Comparison of ENCODE assay signal across 8 cellular contexts in genomic region chr17:45294506-45294905, GRCh38. TPM values are rescaled to one million over a fixed set of nuclear protein-coding genes. Genes with fewer than 3 reads are reported as not detected.
DNase-seq lines count a peak whose midpoint lies in the region; ATAC-seq, FAIRE-seq and TF ChIP-seq lines count a peak whose summit lies in the region.

No MANE protein-coding gene starts in this region.

- FAIRE-seq in GM12878 (lab: Jason Lieb, UNC), result no peak

- no peaks in the 10 kb centered on the region for H3K27me3 ChIP-seq in GM12878 (replicated peaks in 1 of 2; ENCODE audit: control insufficient read depth in 2 of 2, insufficient read depth in 2 of 2, low read length in 1 of 2)
- no peaks in the 10 kb centered on the region for H3K27me3 ChIP-seq in layer of hippocampus (ENCODE audit: control insufficient read depth, insufficient read depth, low read length)
- H3K27me3 ChIP-seq in thoracic aorta (replicated peaks; ENCODE audit: insufficient read depth), result no peaks in the 10 kb centered on the region
- no peaks in the 10 kb centered on the region for H3K27me3 ChIP-seq in WERI-Rb-1 (ENCODE audit: insufficient read depth, low read depth, severe bottlenecking)

- TF ChIP-seq RAD21 in GM12878 (IDR thresholded peaks at IDR 0.05; ENCODE audit: insufficient read depth, low read depth, low read length), result no peak

- H3K4me1 ChIP-seq in GM12878 (ENCODE audit: control insufficient read depth, insufficient read depth, low read length) (peaks cover 85% of the 10 kb centered on the region), thoracic aorta (ENCODE audit: control insufficient read depth in 1 of 2, low read depth in 2 of 2) (peaks cover 57 to 94% of the 10 kb centered on the region in 2 donors)

- RAD21 ChIA-PET in GM12878 (lab: Charles Lee; ENCODE audit: unreplicated experiment), result interaction anchor here (0.6 to 5.7 kb wide), 9 partner anchors 17 to 90 kb away, joined by 3 to 44 read pairs (median 11); partner anchors contain the start of gene MAP3K14

- no peak overlapping the region for H3K4me3 ChIP-seq in GM12878
- no peak overlapping the region for H3K4me3 ChIP-seq in thoracic aorta
- no peak overlapping the region for H3K4me3 ChIP-seq in WERI-Rb-1 (ENCODE audit: low read depth, low read length)

- TF ChIP-seq CTCF in GM12878 (IDR thresholded peaks at IDR 0.05 in 2 of 3, conservative IDR thresholded peaks at IDR 0.05 in 1 of 3; ENCODE audit: control insufficient read depth in 2 of 3, extremely low read depth in 1 of 3, insufficient read depth in 1 of 3, low read depth in 3 of 3, low read length in 3 of 3), result no peak
- peak; percentile 15 for TF ChIP-seq CTCF in thoracic aorta (IDR thresholded peaks at IDR 0.05)
- TF ChIP-seq CTCF in WERI-Rb-1 (IDR thresholded peaks at IDR 0.05; ENCODE audit: low read depth, low read length), result no peak

- SMC1A ChIA-PET in GM12878 (lab: Charles Lee; ENCODE audit: uncharacterized antibody, unreplicated experiment), result interaction anchor here (1.1 to 5.7 kb wide), 8 partner anchors 11 to 95 kb away, joined by 3 to 153 read pairs (median 12); partner anchors contain the start of gene MAP3K14

- BruUV-seq in GM12878 (replicated peaks; lab: Mats Ljungman, UMichigan), result no TSS peak

- H3K79me2 ChIP-seq in GM12878 (ENCODE audit: control insufficient read depth, insufficient read depth, low read length), result peaks cover 87% of the 10 kb centered on the region

- POLR2A ChIA-PET in GM12878 (lab: Charles Lee), result interaction anchor here (0.5 to 7.1 kb wide), 7 partner anchors 8 to 326 kb away, joined by 3 to 62 read pairs (median 12); partner anchors contain the start of genes C1QL1 and MAP3K14

- in situ Hi-C loops in GM12878 (cut with MboI), result no loop called here

- H3K9me3 ChIP-seq in GM12878 (replicated peaks; ENCODE audit: control insufficient read depth, insufficient read depth, low read length) (no peaks in the 10 kb centered on the region; the same call in 2 of the 3 replicates), thoracic aorta (no peaks in the 10 kb centered on the region), WERI-Rb-1 (ENCODE audit: severe bottlenecking) (no peaks in the 10 kb centered on the region)

- H4K20me1 ChIP-seq in GM12878 (ENCODE audit: control insufficient read depth, insufficient read depth), result no peaks in the 10 kb centered on the region

- no peak overlapping the region for H3K9ac ChIP-seq in GM12878 (ENCODE audit: control insufficient read depth, insufficient read depth, low read length)

- no peak overlapping the region; the same call in 1 of the 2 replicates for H3K4me2 ChIP-seq in GM12878 (ENCODE audit: control insufficient read depth, insufficient read depth)

- no peak for TF ChIP-seq EP300 in GM12878 (IDR thresholded peaks at IDR 0.05; ENCODE audit: borderline replicate concordance in 1 of 2, control insufficient read depth in 1 of 2, low read depth in 2 of 2, low read length in 2 of 2)

- WGBS in GM12878 (ENCODE audit: insufficient coverage, insufficient replicate concordance, low lambda C conversion rate, missing lambda C conversion rate), result 98% methylated on average over 3 of the region's 3 CpGs

- CTCF ChIA-PET in GM12878 (lab: Yijun Ruan, JAX), result interaction anchor here (0.9 to 5.3 kb wide), 12 partner anchors 10 to 100 kb away, joined by 3 to 38 read pairs (median 6); partner anchors contain the start of gene MAP3K14

- intact Hi-C loops in GM12878 (cut with micrococcal nuclease; ENCODE audit: unreplicated experiment), result no loop called here

- ATAC-seq in GM12878 (no peak), thoracic aorta (ENCODE audit: insufficient number of reproducible peaks, low FRiP score, low read depth) (no peak)

- peak; percentile 17 for DNase-seq in SIG-M5 treated with dmso at 0.1 percent for 504 hours (lab: John Stamatoyannopoulos, UW; ENCODE audit: unreplicated experiment)
- no peak for DNase-seq in SIG-M5 (lab: John Stamatoyannopoulos, UW)
- no peak for DNase-seq in GM12878 (ENCODE audit: low read depth, low spot score)
- no peak for DNase-seq in thoracic aorta (ENCODE audit: low spot score)
- DNase-seq in activated CD4-positive, CD25-positive, alpha-beta regulatory T cell treated with anti-CD3 and anti-CD28 coated beads, Interleukin-2, amount 50 U/mL, for 72 hours, result no peak
- no peak for DNase-seq in WERI-Rb-1
- no peak for DNase-seq in NCI-H524 (lab: John Stamatoyannopoulos, UW)

- peaks cover 21 to 26% of the 10 kb centered on the region in 2 experiments for H3K36me3 ChIP-seq in GM12878 (ENCODE audit: control insufficient read depth in 2 of 2, insufficient read depth in 2 of 2, low read length in 1 of 2)
- H3K36me3 ChIP-seq in thoracic aorta, result no peaks in the 10 kb centered on the region
- peaks cover 23% of the 10 kb centered on the region for H3K36me3 ChIP-seq in WERI-Rb-1

- H3K27ac ChIP-seq in GM12878 (ENCODE audit: control insufficient read depth, insufficient read depth) (peak overlapping the region; percentile 42), layer of hippocampus (ENCODE audit: low read depth, low read length) (peak overlapping the region; percentile 79), thoracic aorta (peak overlapping the region; percentile 65 to 89), WERI-Rb-1 (no peak overlapping the region)

- no peak overlapping the region for H2AFZ ChIP-seq in GM12878 (ENCODE audit: control insufficient read depth, low read depth, low read length)

- no peak for TF ChIP-seq POLR2A in GM12878 (IDR thresholded peaks at IDR 0.05; ENCODE audit: low read depth, low read length)

TF ChIP-seq in GM12878, 131 proteins besides CTCF, POLR2A, EP300 and RAD21:
- TF ChIP-seq ELK1 (IDR thresholded peaks at IDR 0.05; ENCODE audit: low read depth, low read length) (no peak), IKZF2 (IDR thresholded peaks at IDR 0.05) (no peak), ZNF217 (IDR thresholded peaks at IDR 0.05) (no peak)
TF ChIP-seq in GM12878: peak in this region for 0.

RNA-seq across cellular contexts. Expression of gene MAP3K14, which starts 22.3 kb away (rescaled TPM):
- total RNA-seq in GM12878 (2013; cell fraction: nucleolus; rRNA removed), result 26.9 and 29.0 TPM in 2 replicates
- total RNA-seq in GM12878 (2014; rRNA removed) (18.0 and 21.2 TPM in 2 replicates), GM12878 (2014; rRNA removed; fragmentation: Illumina TruSeq; extraction: Trizol) (7.5 and 9.3 TPM in 2 replicates), GM12878 (2021) (33.3 and 35.9 TPM in 2 replicates), thoracic aorta (10 to 100 TPM; 10.1 to 10.7 TPM)
- polyA plus RNA-seq in GM12878 (2011; ENCODE audit: low read depth), result 7.5 TPM
- polyA plus RNA-seq in GM12878 (2011; rRNA removed) (4.8 and 12.4 TPM in 2 replicates), GM12878 (2014; fragmentation: Illumina TruSeq; extraction: Trizol) (6.7 and 18.2 TPM in 2 replicates), GM12878 (2014; fragmentation: Nextera tagmentation; extraction: Ambion mirVana) (1 to 10 TPM; 2.1 to 4.5 TPM), GM12878 (2014; rRNA removed) (23.9 and 24.4 TPM in 2 replicates), GM12878 (2016; fragmentation: Nextera tagmentation; extraction: Ambion mirVana) (10 to 100 TPM; 23.2 to 25.1 TPM)
- 16.6 and 19.6 TPM in 2 replicates for polyA plus RNA-seq in GM12878 (2011; cell fraction: cytosol; rRNA removed)
- 24.6 and 35.3 TPM in 2 replicates for polyA plus RNA-seq in GM12878 (2011; cell fraction: nucleus; rRNA removed)
- polyA plus RNA-seq in GM12878 (2012), result 17.1 and 17.4 TPM in 2 replicates
- 9.2 and 17.2 TPM in 2 replicates for polyA minus RNA-seq in GM12878 (2011; rRNA and poly(A)+ RNA removed)
- 6.3 and 8.7 TPM in 2 replicates for polyA minus RNA-seq in GM12878 (2011; cell fraction: cytosol; rRNA and poly(A)+ RNA removed)
- 5.9 and 10.3 TPM in 2 replicates for polyA minus RNA-seq in GM12878 (2011; cell fraction: nucleus; rRNA and poly(A)+ RNA removed)

RNA-seq across cellular contexts. Expression of gene SPATA32, which starts 32.6 kb away (rescaled TPM):
- total RNA-seq in GM12878 (2013; cell fraction: nucleolus; rRNA removed), result 0.24 TPM in 1 of 2 replicates, not detected in the other
- 0.11 TPM in 1 of 2 replicates, not detected in the other for total RNA-seq in GM12878 (2014; rRNA removed)
- total RNA-seq in GM12878 (2014; rRNA removed; fragmentation: Illumina TruSeq; extraction: Trizol), result not detected in 2 replicates
- 0.13 and 0.21 TPM in 2 replicates for total RNA-seq in GM12878 (2021)
- 0.24 TPM for polyA plus RNA-seq in GM12878 (2011; ENCODE audit: low read depth)
- polyA plus RNA-seq in GM12878 (2011; rRNA removed), result 0.03 TPM in 1 of 2 replicates, not detected in the other
- not detected in 2 replicates for polyA plus RNA-seq in GM12878 (2011; cell fraction: cytosol; rRNA removed)
- polyA plus RNA-seq in GM12878 (2011; cell fraction: nucleus; rRNA removed), result 0.06 and 0.10 TPM in 2 replicates
- 0.29 and 0.32 TPM in 2 replicates for polyA plus RNA-seq in GM12878 (2012)
- polyA plus RNA-seq in GM12878 (2014; fragmentation: Illumina TruSeq; extraction: Trizol), result not detected in 2 replicates
- polyA plus RNA-seq in GM12878 (2014; fragmentation: Nextera tagmentation; extraction: Ambion mirVana), result under 1 TPM; 0.11 to 0.13 TPM
- polyA plus RNA-seq in GM12878 (2014; rRNA removed), result 0.06 TPM in 1 of 2 replicates, not detected in the other
- polyA plus RNA-seq in GM12878 (2016; fragmentation: Nextera tagmentation; extraction: Ambion mirVana), result under 1 TPM in 1 of 2 experiments, not detected in 1; 0.35 TPM
- not detected in 2 replicates for polyA minus RNA-seq in GM12878 (2011; rRNA and poly(A)+ RNA removed)
- polyA minus RNA-seq in GM12878 (2011; cell fraction: cytosol; rRNA and poly(A)+ RNA removed), result not detected in 2 replicates
- not detected in 2 replicates for polyA minus RNA-seq in GM12878 (2011; cell fraction: nucleus; rRNA and poly(A)+ RNA removed)
- not detected for total RNA-seq in thoracic aorta
